In genomic region chr18:48254077-48254602, GRCh38 we compare ENCODE assay signal across 25 cellular contexts.
DNase-seq lines count a peak whose midpoint lies in the region; ATAC-seq, FAIRE-seq and TF ChIP-seq lines count a peak whose summit lies in the region.
"Had no signal": no experiment of that assay in that cellular context is flagged by ENCODE, and none has a peak within 500 bp of the region (broad histone marks: within the 10 kb centered on the region; RNA-seq: fewer than 3 reads in every experiment).

No MANE protein-coding gene starts in this region.

- H3K9me3 ChIP-seq in K562 (replicated peaks; ENCODE audit: control insufficient read depth, insufficient read depth, low read depth, low read length): no peaks in the 10 kb centered on the region
- peaks cover 0 to 9% (median 0%) of the 10 kb centered on the region in 3 donors for H3K9me3 ChIP-seq in adrenal gland (replicated peaks in 1 of 3)

- no TSS peak for BruUV-seq in K562 (replicated peaks; lab: Mats Ljungman, UMichigan)

- no peaks in the 10 kb centered on the region for H3K36me3 Mint-ChIP-seq in activated CD4-positive, alpha-beta T cell treated with anti-CD3 and anti-CD28 coated beads, Interleukin-2, amount 10 ng/mL, durations not matched to agents 24 days and 14 days (ENCODE audit: low read depth)
- H3K36me3 Mint-ChIP-seq: CD14-positive monocyte had no signal

- H3K4me1 Mint-ChIP-seq in activated CD4-positive, alpha-beta T cell treated with anti-CD3 and anti-CD28 coated beads, Interleukin-2, amount 10 ng/mL, durations not matched to agents 24 days and 14 days: no peaks in the 10 kb centered on the region
- H3K4me1 Mint-ChIP-seq: B cell; CD14-positive monocyte; CD8-positive, alpha-beta memory T cell; GM23338 had no signal

- H3K4me1 ChIP-seq in K562 (replicated peaks in 1 of 2; ENCODE audit: control insufficient read depth in 2 of 2, insufficient read depth in 2 of 2, low read length in 2 of 2): no peaks in the 10 kb centered on the region; a peak in 1 of 5 replicates
- H3K4me1 ChIP-seq in adrenal gland (replicated peaks in 1 of 2): peaks cover 13 to 25% of the 10 kb centered on the region in 2 donors
- H3K4me1 ChIP-seq: BLaER1 treated with 17β-estradiol and CSF1 and Interleukin-3, amounts not matched to agents 10 nM and 100 nM had no signal

- CTCF ChIA-PET in K562 (lab: Yijun Ruan, JAX; ENCODE audit: low intra/inter-chr PET ratio): no interaction called here

- WGBS in K562 (ENCODE audit: insufficient coverage, low coverage, missing lambda C conversion rate): 9% methylated on average over 10 of the region's 10 CpGs
- WGBS in adrenal gland, 4 donors: 91 to 93% (median 93%) methylated on average over 10 of the region's 10 CpGs

- no peak overlapping the region for H3K27ac Mint-ChIP-seq in activated CD4-positive, alpha-beta T cell treated with anti-CD3 and anti-CD28 coated beads, Interleukin-2, amount 10 ng/mL, durations not matched to agents 24 days and 14 days
- H3K27ac Mint-ChIP-seq: B cell; CD14-positive monocyte; CD4-positive, alpha-beta T cell; GM23338; H9 had no signal

- H3K27me3 ChIP-seq in K562 (ENCODE audit: control insufficient read depth in 2 of 2, insufficient read depth in 2 of 2, low read length in 2 of 2) (no peaks in the 10 kb centered on the region), adrenal gland (no peaks in the 10 kb centered on the region)
- H3K27me3 ChIP-seq: BLaER1 treated with 17β-estradiol and CSF1 and Interleukin-3, amounts not matched to agents 10 nM and 100 nM had no signal

- peak; percentile 64 for ATAC-seq in K562
- ATAC-seq: GM12878, GM23338, HCT116 had no signal

- H3K9me1 ChIP-seq in K562 (ENCODE audit: control insufficient read depth, insufficient read depth, low read length): no peaks in the 10 kb centered on the region

- peak; percentile 13 for DNase-seq in NCI-H146 (lab: John Stamatoyannopoulos, UW)
- no peak for DNase-seq in NCI-H146 treated with DMSO at 0.1 percent for 48 hours (lab: John Stamatoyannopoulos, UW; ENCODE audit: unreplicated experiment)
- DNase-seq in NCI-H526 (lab: John Stamatoyannopoulos, UW): peak; percentile 62 to 75
- peak; percentile 73 for DNase-seq in RPMI7951 (ENCODE audit: low read depth)
- peak in 2 of 4 experiments; percentile 4 to 9 for DNase-seq in K562 (ENCODE audit: extremely low read depth in 1 of 4, low spot score in 3 of 4)
- DNase-seq in HUDEP-2 (lab: John Stamatoyannopoulos, UW; ENCODE audit: unreplicated experiment in 76 of 76): no peak
- no peak for DNase-seq in adrenal gland
- DNase-seq in activated CD4-positive, alpha-beta T cell treated with anti-CD3 and anti-CD28 coated beads, Interleukin-2, amount 10 ng/mL, durations not matched to agents 24 days and 14 days: no peak
- DNase-seq: CD4-positive, alpha-beta T cell; CD8-positive, alpha-beta memory T cell; DMS 273 treated with DMSO at 0.1 percent for 48 hours; DMS79; EL; GDM1; H9 had no signal

- in situ Hi-C loops in K562 (cut with MboI): no loop called here

- H3K4me3 ChIP-seq in K562: no peak overlapping the region
- H3K4me3 ChIP-seq in adrenal gland: no peak overlapping the region
- H3K4me3 ChIP-seq: BLaER1 treated with 17β-estradiol and CSF1 and Interleukin-3, amounts not matched to agents 10 nM and 100 nM; GM12878; GM23338 had no signal

- H4K20me1 ChIP-seq in K562 (replicated peaks; ENCODE audit: control insufficient read depth, insufficient read depth, low read length): no peaks in the 10 kb centered on the region
- H4K20me1 ChIP-seq: BLaER1 treated with 17β-estradiol and CSF1 and Interleukin-3, amounts not matched to agents 10 nM and 100 nM had no signal

- peaks cover 9% of the 10 kb centered on the region for H3K9me3 Mint-ChIP-seq in activated CD4-positive, alpha-beta T cell treated with anti-CD3 and anti-CD28 coated beads, Interleukin-2, amount 10 ng/mL, durations not matched to agents 24 days and 14 days

- H3K36me3 ChIP-seq in K562 (ENCODE audit: control insufficient read depth, insufficient read depth, low read length) (no peaks in the 10 kb centered on the region), adrenal gland (replicated peaks in 1 of 2) (no peaks in the 10 kb centered on the region)
- H3K36me3 ChIP-seq: BLaER1 treated with 17β-estradiol and CSF1 and Interleukin-3, amounts not matched to agents 10 nM and 100 nM had no signal

- H3K4me2 ChIP-seq in K562 (ENCODE audit: insufficient read depth, low read length): no peak overlapping the region
- H3K4me2 ChIP-seq: BLaER1 treated with 17β-estradiol and CSF1 and Interleukin-3, amounts not matched to agents 10 nM and 100 nM; GM23338 had no signal

- TF ChIP-seq CTCF in K562 (IDR thresholded peaks at IDR 0.05 in 2 of 3, conservative IDR thresholded peaks at IDR 0.05 in 1 of 3; ENCODE audit: insufficient read depth in 2 of 3, low read depth in 1 of 3, low read length in 3 of 3): no peak
- TF ChIP-seq CTCF in adrenal gland (IDR thresholded peaks at IDR 0.05): no peak

- H3K79me2 ChIP-seq in K562 (ENCODE audit: control insufficient read depth, insufficient read depth, low read length): no peaks in the 10 kb centered on the region

- no peak overlapping the region for H3K4me3 Mint-ChIP-seq in activated CD4-positive, alpha-beta T cell treated with anti-CD3 and anti-CD28 coated beads, Interleukin-2, amount 10 ng/mL, durations not matched to agents 24 days and 14 days
- H3K4me3 Mint-ChIP-seq: B cell; CD4-positive, alpha-beta T cell; CD8-positive, alpha-beta memory T cell; GM23338; H9 had no signal

- TF ChIP-seq POLR2A in K562 (conservative IDR thresholded peaks at IDR 0.05): no peak
- TF ChIP-seq POLR2A in adrenal gland (IDR thresholded peaks at IDR 0.05): no peak

- peaks cover 46% of the 10 kb centered on the region for H3K27me3 Mint-ChIP-seq in activated CD4-positive, alpha-beta T cell treated with anti-CD3 and anti-CD28 coated beads, Interleukin-2, amount 10 ng/mL, durations not matched to agents 24 days and 14 days

- no peak overlapping the region for H3K9ac ChIP-seq in K562 (ENCODE audit: insufficient read depth in 1 of 2, low read depth in 2 of 2, low read length in 2 of 2)
- H3K9ac ChIP-seq: BLaER1 treated with 17β-estradiol and CSF1 and Interleukin-3, amounts not matched to agents 10 nM and 100 nM had no signal

- no peak for FAIRE-seq in K562 (lab: Jason Lieb, UNC)
- FAIRE-seq: A204.1, D721Med, GM12878, GM19239 had no signal

- intact Hi-C loops in K562 (cut with micrococcal nuclease) (no loop called here), adrenal gland (cut with DNase I) (no loop called here)
- intact Hi-C loops in activated CD4-positive, alpha-beta T cell treated with anti-CD3 and anti-CD28 coated beads, Interleukin-2, amount 10 ng/mL, durations not matched to agents 24 days and 14 days (cut with micrococcal nuclease): no loop called here

- H2AFZ ChIP-seq in K562 (ENCODE audit: low read depth, low read length): peak overlapping the region; percentile 70
- H2AFZ ChIP-seq: GM23338 had no signal

- TF ChIP-seq RAD21 in K562 (CRISPR knock-in tag; conservative IDR thresholded peaks at IDR 0.05 in 1 of 2, IDR thresholded peaks at IDR 0.05 in 1 of 2): no peak

- H3K27ac ChIP-seq in K562 (ENCODE audit: extremely low read depth, low read depth, low read length) (no peak overlapping the region), adrenal gland (peak overlapping the region in 2 of 5 donors; percentile 15)
- H3K27ac ChIP-seq: 22Rv1; BLaER1 treated with 17β-estradiol and CSF1 and Interleukin-3, amounts not matched to agents 10 nM and 100 nM had no signal

- POLR2A ChIA-PET in K562 (lab: Yijun Ruan, JAX): no interaction called here

- TF ChIP-seq EP300 in K562 (IDR thresholded peaks at IDR 0.05; ENCODE audit: low read length): no peak

TF ChIP-seq in K562, 482 proteins besides CTCF, POLR2A, EP300 and RAD21 (continues in another document):
- TF ChIP-seq, protein P1, sequence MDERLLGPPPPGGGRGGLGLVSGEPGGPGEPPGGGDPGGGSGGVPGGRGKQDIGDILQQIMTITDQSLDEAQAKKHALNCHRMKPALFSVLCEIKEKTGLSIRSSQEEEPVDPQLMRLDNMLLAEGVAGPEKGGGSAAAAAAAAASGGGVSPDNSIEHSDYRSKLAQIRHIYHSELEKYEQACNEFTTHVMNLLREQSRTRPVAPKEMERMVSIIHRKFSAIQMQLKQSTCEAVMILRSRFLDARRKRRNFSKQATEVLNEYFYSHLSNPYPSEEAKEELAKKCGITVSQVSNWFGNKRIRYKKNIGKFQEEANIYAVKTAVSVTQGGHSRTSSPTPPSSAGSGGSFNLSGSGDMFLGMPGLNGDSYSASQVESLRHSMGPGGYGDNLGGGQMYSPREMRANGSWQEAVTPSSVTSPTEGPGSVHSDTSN (CRISPR knock-in tag; IDR thresholded peaks at IDR 0.05; ENCODE audit: low read depth): no peak
- TF ChIP-seq, protein P1 (tag; conservative IDR thresholded peaks at IDR 0.05; ENCODE audit: low read depth): 0 out of 2 replicates have a peak, but pooled peaks have one; percentile 33
- TF ChIP-seq, protein P2, sequence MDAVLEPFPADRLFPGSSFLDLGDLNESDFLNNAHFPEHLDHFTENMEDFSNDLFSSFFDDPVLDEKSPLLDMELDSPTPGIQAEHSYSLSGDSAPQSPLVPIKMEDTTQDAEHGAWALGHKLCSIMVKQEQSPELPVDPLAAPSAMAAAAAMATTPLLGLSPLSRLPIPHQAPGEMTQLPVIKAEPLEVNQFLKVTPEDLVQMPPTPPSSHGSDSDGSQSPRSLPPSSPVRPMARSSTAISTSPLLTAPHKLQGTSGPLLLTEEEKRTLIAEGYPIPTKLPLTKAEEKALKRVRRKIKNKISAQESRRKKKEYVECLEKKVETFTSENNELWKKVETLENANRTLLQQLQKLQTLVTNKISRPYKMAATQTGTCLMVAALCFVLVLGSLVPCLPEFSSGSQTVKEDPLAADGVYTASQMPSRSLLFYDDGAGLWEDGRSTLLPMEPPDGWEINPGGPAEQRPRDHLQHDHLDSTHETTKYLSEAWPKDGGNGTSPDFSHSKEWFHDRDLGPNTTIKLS (IDR thresholded peaks at IDR 0.05; ENCODE audit: borderline replicate concordance, low read depth): peak; percentile 61; the same call in 1 of the 2 replicates
- peak in 1 of 3 experiments; percentile 49 for TF ChIP-seq YY1 (IDR thresholded peaks at IDR 0.05; ENCODE audit: borderline replicate concordance in 1 of 3, control insufficient read depth in 1 of 3, extremely low read depth in 1 of 3, insufficient read depth in 3 of 3, insufficient read length in 1 of 3, insufficient replicate concordance in 2 of 3, low read depth in 1 of 3, low read length in 2 of 3)

Comparison
In these comparisons a context has a peak if more than half of its experiments do, and no peak if none do; other contexts are left out.
1. DNase-seq: peak in NCI-H146 (single experiment), NCI-H526 (2 of 2) and RPMI7951 (single experiment); none in NCI-H146 treated with DMSO at 0.1 percent for 48 hours (single experiment), HUDEP-2 (0 of 76), adrenal gland (0 of 7) and activated CD4-positive, alpha-beta T cell treated with anti-CD3 and anti-CD28 coated beads, Interleukin-2, amount 10 ng/mL, durations not matched to agents 24 days and 14 days (single experiment).